8 cellular contexts compared by ENCODE assay signal in genomic region chr1:111516008-111516535, GRCh38. TPM values are rescaled to one million over a fixed set of nuclear protein-coding genes. Genes with fewer than 3 reads are reported as not detected.
DNase-seq lines count a peak whose midpoint lies in the region; ATAC-seq and TF ChIP-seq lines count a peak whose summit lies in the region.

No MANE protein-coding gene starts in this region.

- no peak for TF ChIP-seq CTCF in AG04449 (IDR thresholded peaks at IDR 0.05; ENCODE audit: insufficient read depth, low read length, missing control alignments)

- H3K27me3 ChIP-seq in skeletal muscle satellite cell (ENCODE audit: control insufficient read depth, insufficient read depth, low read length) = no peaks in the 10 kb centered on the region

- no peak for DNase-seq in AG04449 (ENCODE audit: low read depth, low spot score)
- peak; percentile 68 for DNase-seq in MV-4-11 (lab: John Stamatoyannopoulos, UW)
- DNase-seq in amniotic epithelial cell (ENCODE audit: low read depth) = peak; percentile 52
- DNase-seq in hippocampal formation (lab: John Stamatoyannopoulos, UW) = peak; percentile 14 to 42
- DNase-seq in NCI-H82 (lab: John Stamatoyannopoulos, UW) = no peak
- no peak for DNase-seq in superior temporal gyrus (ENCODE audit: extremely low spot score)

- no peaks in the 10 kb centered on the region for H3K9me3 ChIP-seq in skeletal muscle satellite cell (replicated peaks; ENCODE audit: low read length)

- CTCF ChIA-PET in AG04449 (lab: Yijun Ruan, JAX) = interaction anchor here (0.9 to 5.0 kb wide), 5 partner anchors 8 to 199 kb away, joined by 3 to 61 read pairs (median 3); no protein-coding TSS in a partner anchor

- POLR2A ChIA-PET in AG04449 (lab: Yijun Ruan, JAX) = no interaction called here

- H3K4me3 ChIP-seq in AG04449 (ENCODE audit: low read depth, low read length) (peak overlapping the region; percentile 40), skeletal muscle satellite cell (ENCODE audit: low read length) (peak overlapping the region; percentile 71)

- peak; percentile 47 for ATAC-seq in GM18498 (IDR thresholded peaks at IDR 0.05; ENCODE audit: unreplicated experiment)

- H3K36me3 ChIP-seq in skeletal muscle satellite cell (ENCODE audit: insufficient read depth, low read length) = no peaks in the 10 kb centered on the region

- H3K4me1 ChIP-seq in skeletal muscle satellite cell (ENCODE audit: control insufficient read depth, insufficient read depth, low read length) = peaks cover 13% of the 10 kb centered on the region

- H3K9ac ChIP-seq in skeletal muscle satellite cell (ENCODE audit: low read depth, low read length) = peak overlapping the region; percentile 29

- H3K4me2 ChIP-seq in skeletal muscle satellite cell (ENCODE audit: low read length) = peak overlapping the region; percentile 92

RNA-seq across cellular contexts. Expression of gene ADORA3, which starts 12.6 kb away (rescaled TPM):
- not detected in 2 replicates for total RNA-seq in skeletal muscle satellite cell (2012; rRNA removed)

RNA-seq across cellular contexts. Expression of gene TMIGD3, which starts 12.6 kb away (rescaled TPM):
- not detected in 2 replicates for total RNA-seq in skeletal muscle satellite cell (2012; rRNA removed)

RNA-seq across cellular contexts. Expression of gene C1orf162, which starts 42.3 kb away (rescaled TPM):
- total RNA-seq in skeletal muscle satellite cell (2012; rRNA removed) = under 0.01 and 0.22 TPM in 2 replicates

Comparison
In these comparisons a context has a peak if more than half of its experiments do, and no peak if none do; other contexts are left out.
1. DNase-seq: peak in MV-4-11 (single experiment), amniotic epithelial cell (single experiment) and hippocampal formation (2 of 2); none in AG04449 (single experiment), NCI-H82 (single experiment) and superior temporal gyrus (single experiment).